ENCODE assay signal across 33 cellular contexts in the genomic region with DNA sequence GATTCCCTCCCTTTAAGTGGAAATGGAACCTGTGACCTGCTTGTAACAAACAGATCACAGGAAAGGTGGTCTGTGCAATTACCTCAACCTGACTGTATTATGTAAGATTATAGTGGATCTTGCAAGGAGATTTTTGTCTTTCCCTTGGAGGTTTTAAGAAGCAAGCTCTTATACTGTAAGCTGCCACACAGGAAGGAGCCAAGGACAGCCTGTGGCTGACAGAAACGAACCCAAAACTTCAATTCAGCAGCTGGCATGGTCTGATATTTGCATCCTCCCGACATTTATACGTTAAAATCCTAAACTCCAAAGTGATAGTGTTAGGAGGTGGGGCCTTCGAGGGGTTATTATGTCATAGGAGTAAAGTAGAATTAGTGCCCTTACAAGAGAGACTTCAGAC.
"Had no signal": no experiment of that assay in that cellular context is flagged by ENCODE, and none has a peak within 500 bp of the region (broad histone marks: within the 10 kb centered on the region; RNA-seq: fewer than 3 reads in every experiment).

No MANE protein-coding gene starts in this region.

- H3K27ac ChIP-seq: body of pancreas, breast epithelium, coronary artery, PC-9, RWPE1 had no signal

- H3K4me1 ChIP-seq: body of pancreas, breast epithelium had no signal

- FAIRE-seq: astrocyte, RCC 7860 had no signal

- ATAC-seq: activated CD4-positive, alpha-beta T cell treated with anti-CD3 and anti-CD28 coated beads for 36 hours; activated CD4-positive, CD25-positive, alpha-beta regulatory T cell treated with anti-CD3 and anti-CD28 coated beads, Interleukin-2, amount 50 U/mL, for 24 hours; body of pancreas; Right ventricle myocardium inferior; WTC11 had no signal

- H3K4me3 ChIP-seq: body of pancreas, breast epithelium, coronary artery, PC-9 had no signal

- DNase-seq: activated CD4-positive, alpha-beta T cell treated with anti-CD3 and anti-CD28 coated beads for 36 hours; activated CD4-positive, alpha-beta T cell treated with anti-CD3 and anti-CD28 coated beads, Interleukin-2, amount 10 ng/mL, durations not matched to agents 7 days and 5 days; activated CD4-positive, alpha-beta T cell treated with anti-CD3 and anti-CD28 coated beads, Interleukin-2, amount 50 U/mL, for 48 hours; activated CD8-positive, alpha-beta memory T cell treated with anti-CD3 and anti-CD28 coated beads, Interleukin-2, amount 50 U/mL, for 48 hours; activated effector memory CD4-positive, alpha-beta T cell treated with Interleukin-2 at 50 U/mL for 16 hours; activated naive CD4-positive, alpha-beta T cell treated with anti-CD3 and anti-CD28 coated beads, Interleukin-2, amount 50 U/mL, for 16 hours; activated naive CD8-positive, alpha-beta T cell treated with anti-CD3 and anti-CD28 coated beads for 36 hours; activated T-cell treated with anti-CD3 and anti-CD28 coated beads, Interleukin-2, amount 50 U/mL, for 48 hours; amygdala; body of pancreas; KG1; NCI-H1092 treated with DMSO at 0.1 percent for 48 hours; NCI-H1417; NCI-H1694; NCI-H1930; NCI-H2081 treated with DMSO at 0.1 percent for 48 hours; NCI-H345; NCI-H524 treated with DMSO at 0.1 percent for 48 hours; NK-92 treated with Interleukin-12 subunit alpha and Interleukin-12 subunit beta, amount 100 ng/mL, for 24 hours; PC-9; SIG-M5; SW 1271; T-helper 1 cell; T-helper 2 cell; T-helper 9 cell had no signal

- H2AFZ ChIP-seq: PC-9 had no signal

- H3K36me3 ChIP-seq: breast epithelium had no signal

- H3K4me2 ChIP-seq: PC-9 had no signal

- H3K27me3 ChIP-seq: body of pancreas, breast epithelium had no signal
